11 cellular contexts compared by ENCODE assay signal in the genomic region with DNA sequence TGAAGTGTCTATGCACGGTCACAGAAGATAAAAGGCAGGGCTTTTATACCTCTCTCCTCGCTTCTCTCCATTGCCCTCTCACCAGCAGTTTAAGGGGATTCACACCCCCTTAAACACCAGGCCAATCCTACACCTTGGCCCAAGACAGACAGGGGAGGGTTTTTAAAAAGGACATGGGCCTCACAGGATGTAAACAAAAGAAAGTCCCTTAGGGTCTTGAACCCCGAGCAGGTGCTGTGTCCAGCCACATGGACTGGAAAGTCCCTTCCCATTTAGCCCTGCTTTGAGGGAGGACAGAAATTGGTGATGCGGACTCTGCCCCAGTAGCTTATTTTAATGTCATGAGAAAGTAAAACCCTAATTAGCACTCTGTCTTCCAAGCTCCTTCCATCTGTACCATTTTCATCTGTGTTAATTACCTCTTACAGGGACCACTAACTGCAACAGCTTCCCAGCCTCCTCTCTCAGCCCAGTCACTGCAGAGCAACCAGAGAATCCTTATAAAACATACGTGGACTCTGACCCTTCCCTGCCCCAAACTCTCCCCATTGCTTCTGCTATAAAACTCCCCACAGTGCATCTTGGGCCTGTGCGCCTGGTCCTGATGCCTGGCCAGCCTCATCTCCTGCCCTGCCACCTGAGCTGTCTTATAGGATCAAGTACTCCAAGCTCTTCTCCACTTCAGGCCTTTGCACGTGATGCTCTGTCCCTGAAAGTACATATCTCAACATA.
"Had no signal": no experiment of that assay in that cellular context is flagged by ENCODE, and none has a peak within 500 bp of the region (broad histone marks: within the 10 kb centered on the region; RNA-seq: fewer than 3 reads in every experiment).

No MANE protein-coding gene starts in this region.

- H3K27me3 ChIP-seq: sigmoid colon, stomach had no signal

- H3K9me3 ChIP-seq: heart left ventricle, sigmoid colon, stomach, thoracic aorta had no signal

- H3K27ac ChIP-seq: heart left ventricle, sigmoid colon, stomach, thoracic aorta had no signal

- H3K27ac Mint-ChIP-seq: nephron progenitor cell had no signal

- H3K4me3 Mint-ChIP-seq: nephron progenitor cell had no signal

- H3K9me3 Mint-ChIP-seq: nephron progenitor cell had no signal

- DNase-seq: activated CD4-positive, alpha-beta T cell treated with anti-CD3 and anti-CD28 coated beads, Interleukin-2, amount 50 U/mL, for 48 hours; activated T-cell treated with anti-CD3 and anti-CD28 coated beads, Interleukin-2, amount 50 U/mL, for 48 hours; central memory CD4-positive, alpha-beta T cell; cortex of kidney; effector CD8-positive, alpha-beta T cell; heart left ventricle; nephron progenitor cell; sigmoid colon; stimulated activated CD4-positive, alpha-beta T cell treated with anti-CD3 and anti-CD28 coated beads, Interleukin-12 subunit alpha, Interleukin-12 subunit beta, amount 100 ng/mL, for 4 hours; stomach had no signal
